Comparison of ENCODE assay signal across 15 cellular contexts in genomic region chr4:139522457-139522856, GRCh38. TPM values are rescaled to one million over a fixed set of nuclear protein-coding genes. Genes with fewer than 3 reads are reported as not detected.
DNase-seq lines count a peak whose midpoint lies in the region; ATAC-seq, FAIRE-seq and TF ChIP-seq lines count a peak whose summit lies in the region.
"Had no signal": no experiment of that assay in that cellular context is flagged by ENCODE, and none has a peak within 500 bp of the region (broad histone marks: within the 10 kb centered on the region; RNA-seq: fewer than 3 reads in every experiment).

No MANE protein-coding gene starts in this region.

- peak; percentile 39 for ATAC-seq in GM18502 (IDR thresholded peaks at IDR 0.05; ENCODE audit: poor library complexity, unreplicated experiment)
- peak; percentile 25 for ATAC-seq in HG02852 (IDR thresholded peaks at IDR 0.05; ENCODE audit: unreplicated experiment)
- no peak for ATAC-seq in SK-N-SH treated with all-trans-retinoic acid at 6 μM for 48 hours
- no peak for ATAC-seq in left colon
- ATAC-seq: natural killer cell had no signal

- no peaks in the 10 kb centered on the region for H3K27me3 ChIP-seq in SJCRH30
- H3K27me3 ChIP-seq: BE2C, cardiac muscle cell had no signal

- FAIRE-seq in RCC 7860 (lab: Jason Lieb, UNC) (no peak), HTR-8/SVneo (lab: Jason Lieb, UNC) (no peak)
- FAIRE-seq: endothelial cell of umbilical vein had no signal

- no peak overlapping the region for H3K27ac ChIP-seq in SJCRH30
- H3K27ac ChIP-seq: cardiac muscle cell, skin epidermis had no signal

- DNase-seq in SJCRH30 (peak; percentile 18 to 44), iPS-NIHi7 (ENCODE audit: extremely low spot score) (peak; percentile 29), left colon (no peak), RCC 7860 (ENCODE audit: low spot score) (no peak), HTR-8/SVneo (ENCODE audit: insufficient read length, low spot score) (no peak)
- DNase-seq: activated B cell treated with CpG ODN at 0.5 μM for 24 hours, BE2C, natural killer cell, NCI-H187 treated with DMSO at 0.1 percent for 48 hours had no signal

- H3K4me1 ChIP-seq in SJCRH30: no peaks in the 10 kb centered on the region
- H3K4me1 ChIP-seq: BE2C had no signal

- intact Hi-C loops in left colon (cut with DNase I, micrococcal nuclease): no loop called here

- H3K4me3 ChIP-seq in SJCRH30: no peak overlapping the region
- H3K4me3 ChIP-seq: cardiac muscle cell, skin epidermis had no signal

- peaks cover 39% of the 10 kb centered on the region for H3K36me3 ChIP-seq in SJCRH30

- no peaks in the 10 kb centered on the region for H3K9me3 ChIP-seq in SJCRH30 (replicated peaks)
- H3K9me3 ChIP-seq: BE2C had no signal

TF ChIP-seq in SK-N-SH treated with all-trans-retinoic acid at 6 μM for 48 hours, 23 proteins besides CTCF, POLR2A, EP300 and RAD21:
- TF ChIP-seq TCF4 (CRISPR knock-in tag; IDR thresholded peaks at IDR 0.05; ENCODE audit: borderline replicate concordance) (no peak), SNAI2 (CRISPR knock-in tag; IDR thresholded peaks at IDR 0.05) (no peak), CSDC2 (CRISPR knock-in tag; IDR thresholded peaks at IDR 0.05) (no peak), PPARA (CRISPR knock-in tag; IDR thresholded peaks at IDR 0.05; ENCODE audit: borderline replicate concordance) (no peak), ZC3H10 (CRISPR knock-in tag; IDR thresholded peaks at IDR 0.05) (no peak), ZNF70 (CRISPR knock-in tag; IDR thresholded peaks at IDR 0.05) (no peak), POU6F1 (CRISPR knock-in tag; IDR thresholded peaks at IDR 0.05; ENCODE audit: borderline replicate concordance, low read depth) (no peak), ZNF8 (CRISPR knock-in tag; IDR thresholded peaks at IDR 0.05) (no peak), BACH2 (CRISPR knock-in tag; IDR thresholded peaks at IDR 0.05; ENCODE audit: borderline replicate concordance) (no peak), GLIS3 (CRISPR knock-in tag; IDR thresholded peaks at IDR 0.05) (no peak), TOX (CRISPR knock-in tag; IDR thresholded peaks at IDR 0.05; ENCODE audit: borderline replicate concordance) (no peak), ISL1 (CRISPR knock-in tag; IDR thresholded peaks at IDR 0.05) (no peak), ZFP30 (CRISPR knock-in tag; IDR thresholded peaks at IDR 0.05) (no peak), ARNTL (CRISPR knock-in tag; IDR thresholded peaks at IDR 0.05; ENCODE audit: borderline replicate concordance, low read depth) (no peak), ZNF565 (CRISPR knock-in tag; conservative IDR thresholded peaks at IDR 0.05; ENCODE audit: low read depth) (no peak)
- TF ChIP-seq, protein P1, sequence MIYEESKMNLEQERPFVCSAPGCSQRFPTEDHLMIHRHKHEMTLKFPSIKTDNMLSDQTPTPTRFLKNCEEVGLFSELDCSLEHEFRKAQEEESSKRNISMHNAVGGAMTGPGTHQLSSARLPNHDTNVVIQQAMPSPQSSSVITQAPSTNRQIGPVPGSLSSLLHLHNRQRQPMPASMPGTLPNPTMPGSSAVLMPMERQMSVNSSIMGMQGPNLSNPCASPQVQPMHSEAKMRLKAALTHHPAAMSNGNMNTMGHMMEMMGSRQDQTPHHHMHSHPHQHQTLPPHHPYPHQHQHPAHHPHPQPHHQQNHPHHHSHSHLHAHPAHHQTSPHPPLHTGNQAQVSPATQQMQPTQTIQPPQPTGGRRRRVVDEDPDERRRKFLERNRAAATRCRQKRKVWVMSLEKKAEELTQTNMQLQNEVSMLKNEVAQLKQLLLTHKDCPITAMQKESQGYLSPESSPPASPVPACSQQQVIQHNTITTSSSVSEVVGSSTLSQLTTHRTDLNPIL (CRISPR knock-in tag; IDR thresholded peaks at IDR 0.05; ENCODE audit: low read depth): no peak
- TF ChIP-seq, protein P2, sequence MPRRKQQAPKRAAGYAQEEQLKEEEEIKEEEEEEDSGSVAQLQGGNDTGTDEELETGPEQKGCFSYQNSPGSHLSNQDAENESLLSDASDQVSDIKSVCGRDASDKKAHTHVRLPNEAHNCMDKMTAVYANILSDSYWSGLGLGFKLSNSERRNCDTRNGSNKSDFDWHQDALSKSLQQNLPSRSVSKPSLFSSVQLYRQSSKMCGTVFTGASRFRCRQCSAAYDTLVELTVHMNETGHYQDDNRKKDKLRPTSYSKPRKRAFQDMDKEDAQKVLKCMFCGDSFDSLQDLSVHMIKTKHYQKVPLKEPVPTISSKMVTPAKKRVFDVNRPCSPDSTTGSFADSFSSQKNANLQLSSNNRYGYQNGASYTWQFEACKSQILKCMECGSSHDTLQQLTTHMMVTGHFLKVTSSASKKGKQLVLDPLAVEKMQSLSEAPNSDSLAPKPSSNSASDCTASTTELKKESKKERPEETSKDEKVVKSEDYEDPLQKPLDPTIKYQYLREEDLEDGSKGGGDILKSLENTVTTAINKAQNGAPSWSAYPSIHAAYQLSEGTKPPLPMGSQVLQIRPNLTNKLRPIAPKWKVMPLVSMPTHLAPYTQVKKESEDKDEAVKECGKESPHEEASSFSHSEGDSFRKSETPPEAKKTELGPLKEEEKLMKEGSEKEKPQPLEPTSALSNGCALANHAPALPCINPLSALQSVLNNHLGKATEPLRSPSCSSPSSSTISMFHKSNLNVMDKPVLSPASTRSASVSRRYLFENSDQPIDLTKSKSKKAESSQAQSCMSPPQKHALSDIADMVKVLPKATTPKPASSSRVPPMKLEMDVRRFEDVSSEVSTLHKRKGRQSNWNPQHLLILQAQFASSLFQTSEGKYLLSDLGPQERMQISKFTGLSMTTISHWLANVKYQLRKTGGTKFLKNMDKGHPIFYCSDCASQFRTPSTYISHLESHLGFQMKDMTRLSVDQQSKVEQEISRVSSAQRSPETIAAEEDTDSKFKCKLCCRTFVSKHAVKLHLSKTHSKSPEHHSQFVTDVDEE (CRISPR knock-in tag; IDR thresholded peaks at IDR 0.05): no peak
- TF ChIP-seq, protein P3, sequence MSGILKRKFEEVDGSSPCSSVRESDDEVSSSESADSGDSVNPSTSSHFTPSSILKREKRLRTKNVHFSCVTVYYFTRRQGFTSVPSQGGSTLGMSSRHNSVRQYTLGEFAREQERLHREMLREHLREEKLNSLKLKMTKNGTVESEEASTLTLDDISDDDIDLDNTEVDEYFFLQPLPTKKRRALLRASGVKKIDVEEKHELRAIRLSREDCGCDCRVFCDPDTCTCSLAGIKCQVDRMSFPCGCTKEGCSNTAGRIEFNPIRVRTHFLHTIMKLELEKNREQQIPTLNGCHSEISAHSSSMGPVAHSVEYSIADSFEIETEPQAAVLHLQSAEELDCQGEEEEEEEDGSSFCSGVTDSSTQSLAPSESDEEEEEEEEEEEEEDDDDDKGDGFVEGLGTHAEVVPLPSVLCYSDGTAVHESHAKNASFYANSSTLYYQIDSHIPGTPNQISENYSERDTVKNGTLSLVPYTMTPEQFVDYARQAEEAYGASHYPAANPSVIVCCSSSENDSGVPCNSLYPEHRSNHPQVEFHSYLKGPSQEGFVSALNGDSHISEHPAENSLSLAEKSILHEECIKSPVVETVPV (CRISPR knock-in tag; IDR thresholded peaks at IDR 0.05): no peak
- TF ChIP-seq, protein P4, sequence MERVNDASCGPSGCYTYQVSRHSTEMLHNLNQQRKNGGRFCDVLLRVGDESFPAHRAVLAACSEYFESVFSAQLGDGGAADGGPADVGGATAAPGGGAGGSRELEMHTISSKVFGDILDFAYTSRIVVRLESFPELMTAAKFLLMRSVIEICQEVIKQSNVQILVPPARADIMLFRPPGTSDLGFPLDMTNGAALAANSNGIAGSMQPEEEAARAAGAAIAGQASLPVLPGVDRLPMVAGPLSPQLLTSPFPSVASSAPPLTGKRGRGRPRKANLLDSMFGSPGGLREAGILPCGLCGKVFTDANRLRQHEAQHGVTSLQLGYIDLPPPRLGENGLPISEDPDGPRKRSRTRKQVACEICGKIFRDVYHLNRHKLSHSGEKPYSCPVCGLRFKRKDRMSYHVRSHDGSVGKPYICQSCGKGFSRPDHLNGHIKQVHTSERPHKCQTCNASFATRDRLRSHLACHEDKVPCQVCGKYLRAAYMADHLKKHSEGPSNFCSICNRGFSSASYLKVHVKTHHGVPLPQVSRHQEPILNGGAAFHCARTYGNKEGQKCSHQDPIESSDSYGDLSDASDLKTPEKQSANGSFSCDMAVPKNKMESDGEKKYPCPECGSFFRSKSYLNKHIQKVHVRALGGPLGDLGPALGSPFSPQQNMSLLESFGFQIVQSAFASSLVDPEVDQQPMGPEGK (CRISPR knock-in tag; IDR thresholded peaks at IDR 0.05; ENCODE audit: borderline replicate concordance): no peak

RNA-seq across cellular contexts. Expression of gene SETD7, which starts 33.6 kb away (rescaled TPM):
- 26.3 and 26.8 TPM in 2 replicates for total RNA-seq in SJCRH30 (2014; rRNA removed; shearing (Covaris generic))
- total RNA-seq in left colon: 10 to 100 TPM; 17.6 to 23.8 TPM

Comparison
In these comparisons a context has a peak if more than half of its experiments do, and no peak if none do; other contexts are left out.
1. ATAC-seq: peak in GM18502 (single experiment) and HG02852 (single experiment); none in SK-N-SH treated with all-trans-retinoic acid at 6 μM for 48 hours (single experiment) and left colon (single experiment).
2. DNase-seq: peak in SJCRH30 (2 of 2) and iPS-NIHi7 (single experiment); none in left colon (0 of 2), RCC 7860 (single experiment) and HTR-8/SVneo (single experiment).